Comparison of ENCODE assay signal across 12 cellular contexts in the genomic region with DNA sequence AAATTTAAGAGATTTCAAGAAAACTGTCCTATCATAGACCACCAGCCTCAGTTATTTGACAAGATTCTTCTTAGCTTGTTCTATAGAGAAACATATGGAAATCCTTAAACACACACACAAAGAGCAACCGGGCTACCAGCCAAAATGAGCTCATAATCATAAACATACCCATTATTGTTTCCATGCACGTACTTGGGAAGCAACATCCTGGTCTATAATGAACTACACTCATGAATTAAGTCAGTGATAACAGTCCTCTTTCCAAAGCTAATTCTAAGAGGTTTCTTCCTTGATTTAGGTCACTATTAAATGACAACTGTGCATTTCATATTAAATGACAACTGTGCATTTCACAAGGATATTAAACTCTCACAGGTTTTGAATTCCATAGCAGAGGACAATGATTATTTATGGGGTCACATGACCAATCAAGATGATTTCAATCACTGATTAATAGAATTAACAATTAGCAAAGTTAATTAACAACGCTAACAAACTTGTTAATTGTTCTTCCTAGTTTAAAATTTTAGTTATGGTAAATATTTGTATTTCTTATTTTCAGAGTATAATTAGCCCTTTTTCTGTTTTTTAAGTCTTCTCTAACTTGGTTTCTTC.
DNase-seq lines count a peak whose midpoint lies in the region; ATAC-seq and TF ChIP-seq lines count a peak whose summit lies in the region.
"Had no signal": no experiment of that assay in that cellular context is flagged by ENCODE, and none has a peak within 500 bp of the region (broad histone marks: within the 10 kb centered on the region; RNA-seq: fewer than 3 reads in every experiment).

No MANE protein-coding gene starts in this region.

- H3F3A ChIP-seq in PC-3 (ENCODE audit: low read length, unreplicated experiment): peaks cover 3% of the 10 kb centered on the region
- H3F3A ChIP-seq in smooth muscle cell (ENCODE audit: low read depth): peaks cover 9% of the 10 kb centered on the region

- CTCF ChIA-PET in PC-3 (lab: Charles Lee): interaction anchor here (0.6 to 0.7 kb wide), 2 partner anchors 38 to 44 kb away, joined by 3 to 4 read pairs; no protein-coding TSS in a partner anchor

- BruUV-seq in PC-3 (replicated peaks; lab: Mats Ljungman, UMichigan): no TSS peak

- H3K4me3 ChIP-seq in PC-3 (ENCODE audit: low read length) (0 out of 2 replicates have a peak overlapping the region, but pooled peaks have one; percentile 16), smooth muscle cell (no peak overlapping the region)
- H3K4me3 ChIP-seq: sigmoid colon had no signal

- TF ChIP-seq CTCF in PC-3 (conservative IDR thresholded peaks at IDR 0.05; ENCODE audit: low read depth, low read length) (no peak), smooth muscle cell (IDR thresholded peaks at IDR 0.05; ENCODE audit: borderline replicate concordance, insufficient read depth, poor library complexity, severe bottlenecking) (no peak)

- peak; percentile 28 for DNase-seq in DMS 273 (lab: John Stamatoyannopoulos, UW; ENCODE audit: unreplicated experiment)
- DNase-seq in DMS 273 treated with DMSO at 0.1 percent for 48 hours (lab: John Stamatoyannopoulos, UW): no peak
- DNase-seq in PC-3: peak; percentile 86
- peak; percentile 14 for DNase-seq in epithelial cell of prostate (ENCODE audit: low read depth, low spot score)
- DNase-seq in smooth muscle cell (lab: John Stamatoyannopoulos, UW; ENCODE audit: unreplicated experiment): no peak
- DNase-seq in COLO829 (ENCODE audit: low spot score): no peak
- DNase-seq in LoVo (ENCODE audit: low spot score): no peak
- DNase-seq in NAMALWA (ENCODE audit: low spot score): no peak
- DNase-seq: activated CD4-positive, alpha-beta T cell treated with anti-CD3 and anti-CD28 coated beads for 36 hours; KG1; sigmoid colon had no signal

- intact Hi-C loops in PC-3 (cut with micrococcal nuclease): no loop called here

- POLR2A ChIA-PET in PC-3 (lab: Charles Lee; ENCODE audit: unreplicated experiment): interaction anchor here (0.5 kb wide), 1 partner anchor 1105 kb away, joined by 5 read pairs; no protein-coding TSS in a partner anchor

- H2AFZ ChIP-seq in PC-3 (ENCODE audit: low read length) (no peak overlapping the region), smooth muscle cell (ENCODE audit: low read depth) (peak overlapping the region; percentile 22)

- no peaks in the 10 kb centered on the region for H3K9me2 ChIP-seq in PC-3 (replicated peaks; ENCODE audit: low read length)

- peak overlapping the region; percentile 53 for H3K4me2 ChIP-seq in PC-3 (ENCODE audit: low read length)
- peak overlapping the region; percentile 63 for H3K4me2 ChIP-seq in smooth muscle cell

- H4K20me1 ChIP-seq in PC-3 (ENCODE audit: low read length) (no peaks in the 10 kb centered on the region), smooth muscle cell (ENCODE audit: low read depth) (no peaks in the 10 kb centered on the region)

- no peaks in the 10 kb centered on the region for H3K36me3 ChIP-seq in PC-3 (ENCODE audit: low read depth, low read length)
- H3K36me3 ChIP-seq in smooth muscle cell (ENCODE audit: low read depth): no peaks in the 10 kb centered on the region

- ATAC-seq in PC-3: peak; percentile 29; the same call in 1 of the 2 replicates
- ATAC-seq: activated CD4-positive, alpha-beta T cell treated with anti-CD3 and anti-CD28 coated beads for 36 hours had no signal

- peaks cover 64% of the 10 kb centered on the region for H3K4me1 ChIP-seq in PC-3 (ENCODE audit: insufficient read depth, low read length)
- peaks cover 22% of the 10 kb centered on the region for H3K4me1 ChIP-seq in smooth muscle cell (ENCODE audit: low read depth)

- peak overlapping the region; percentile 36 for H3K27ac ChIP-seq in PC-3 (ENCODE audit: low read length)
- peak overlapping the region; percentile 69 for H3K27ac ChIP-seq in epithelial cell of prostate
- peak overlapping the region; percentile 96 for H3K27ac ChIP-seq in smooth muscle cell (ENCODE audit: low read depth)
- H3K27ac ChIP-seq: 22Rv1 had no signal

- H3K79me2 ChIP-seq in PC-3 (ENCODE audit: low read length): no peaks in the 10 kb centered on the region
- H3K79me2 ChIP-seq in smooth muscle cell (ENCODE audit: low read depth): no peaks in the 10 kb centered on the region

- no peaks in the 10 kb centered on the region for H3K27me3 ChIP-seq in PC-3 (ENCODE audit: low read length)
- no peaks in the 10 kb centered on the region for H3K27me3 ChIP-seq in smooth muscle cell (ENCODE audit: low read depth)
- H3K27me3 ChIP-seq: sigmoid colon had no signal

- H3K9me3 ChIP-seq in PC-3 (ENCODE audit: low read length): no peaks in the 10 kb centered on the region
- H3K9me3 ChIP-seq in smooth muscle cell (replicated peaks; ENCODE audit: low read depth): no peaks in the 10 kb centered on the region
- H3K9me3 ChIP-seq: sigmoid colon had no signal

- WGBS in smooth muscle cell (ENCODE audit: low lambda C conversion rate): 36% methylated on average over 3 of the region's 3 CpGs

- no peak overlapping the region for H3K9ac ChIP-seq in PC-3 (ENCODE audit: low read length)
- H3K9ac ChIP-seq in smooth muscle cell (ENCODE audit: low read depth): peak overlapping the region; percentile 81

Comparison
In these comparisons a context has a peak if more than half of its experiments do, and no peak if none do; other contexts are left out.
1. DNase-seq: peak in DMS 273 (single experiment), PC-3 (single experiment) and epithelial cell of prostate (single experiment); none in DMS 273 treated with DMSO at 0.1 percent for 48 hours (single experiment), smooth muscle cell (single experiment), COLO829 (single experiment), LoVo (single experiment) and NAMALWA (single experiment).
2. H3K27ac ChIP-seq: peak in every context shown above with its lines; median percentile 96 in smooth muscle cell; 69 in epithelial cell of prostate; 36 in PC-3.